In genomic region chr7:98420966-98421612, GRCh38 we compare ENCODE assay signal across 8 cellular contexts.
A peak's percentile ranks its signal among the peaks of the same experiment; 100 is the strongest.
DNase-seq lines count a peak whose midpoint lies in the region; ATAC-seq and TF ChIP-seq lines count a peak whose summit lies in the region.

No MANE protein-coding gene starts in this region.

- no peaks in the 10 kb centered on the region for H3K9me3 ChIP-seq in adipocyte (ENCODE audit: control insufficient read depth, low read length)
- no peaks in the 10 kb centered on the region for H3K9me3 ChIP-seq in iPS DF 6.9 (ENCODE audit: control insufficient read depth, insufficient read depth, low read length)

- H3K4me1 ChIP-seq in adipocyte (ENCODE audit: control insufficient read depth, insufficient read depth, low read length) (peaks cover 18% of the 10 kb centered on the region), iPS DF 6.9 (ENCODE audit: control insufficient read depth, insufficient read depth, low read length) (no peaks in the 10 kb centered on the region)

- H3K36me3 ChIP-seq in adipocyte (ENCODE audit: control insufficient read depth, insufficient read depth, low read length, severe bottlenecking) (no peaks in the 10 kb centered on the region), iPS DF 6.9 (ENCODE audit: control insufficient read depth, insufficient read depth, low read length) (no peaks in the 10 kb centered on the region)

- no CpG with 5 or more reads among the region's 27 CpGs for WGBS in iPS DF 6.9 (ENCODE audit: insufficient coverage, insufficient read length)

- no peak overlapping the region for H3K27ac ChIP-seq in iPS DF 6.9 (ENCODE audit: low read length)

- peak; percentile 99 for TF ChIP-seq CTCF in GM12875 (IDR thresholded peaks at IDR 0.05; ENCODE audit: borderline replicate concordance, insufficient read depth, low read depth, low read length)

- ATAC-seq in SK-N-SH treated with all-trans-retinoic acid at 6 μM for 48 hours (peak; percentile 70), GM21423 (IDR thresholded peaks at IDR 0.05; ENCODE audit: unreplicated experiment) (no peak), HG03108 (IDR thresholded peaks at IDR 0.05; ENCODE audit: unreplicated experiment) (no peak)

- H3K27me3 ChIP-seq in adipocyte (replicated peaks; ENCODE audit: control insufficient read depth, insufficient read depth, low read length) (no peaks in the 10 kb centered on the region), iPS DF 6.9 (ENCODE audit: control insufficient read depth, insufficient read depth, low read length) (no peaks in the 10 kb centered on the region)

- no peak overlapping the region for H3K9ac ChIP-seq in adipocyte (ENCODE audit: low read length)

- DNase-seq in NAMALWA (ENCODE audit: low spot score), result peak; percentile 79
- peak; percentile 57 for DNase-seq in adipocyte (ENCODE audit: low read depth)
- DNase-seq in iPS DF 6.9 (ENCODE audit: low read depth, low spot score), result peak; percentile 88
- DNase-seq in stimulated activated CD4-positive, alpha-beta T cell treated with anti-CD3 and anti-CD28 coated beads, Interleukin-2, amount 100 ng/mL, for 4 hours (ENCODE audit: low read depth), result peak; percentile 47

- H3K4me3 ChIP-seq in GM12875 (ENCODE audit: low read depth, low read length) (no peak overlapping the region), adipocyte (ENCODE audit: low read length) (no peak overlapping the region), iPS DF 6.9 (ENCODE audit: low read length) (no peak overlapping the region)

TF ChIP-seq in SK-N-SH treated with all-trans-retinoic acid at 6 μM for 48 hours, 23 proteins besides CTCF, POLR2A, EP300 and RAD21:
- TF ChIP-seq TCF4 (CRISPR knock-in tag; IDR thresholded peaks at IDR 0.05; ENCODE audit: borderline replicate concordance) (no peak), SNAI2 (CRISPR knock-in tag; IDR thresholded peaks at IDR 0.05) (no peak), TSHZ2 (CRISPR knock-in tag; IDR thresholded peaks at IDR 0.05) (no peak), ISL1 (CRISPR knock-in tag; IDR thresholded peaks at IDR 0.05) (no peak), ZFP3 (CRISPR knock-in tag; IDR thresholded peaks at IDR 0.05) (no peak), CSRNP3 (CRISPR knock-in tag; IDR thresholded peaks at IDR 0.05) (no peak), RARB (CRISPR knock-in tag; IDR thresholded peaks at IDR 0.05) (no peak), ZNF8 (CRISPR knock-in tag; IDR thresholded peaks at IDR 0.05) (no peak), ESRRG (CRISPR knock-in tag; IDR thresholded peaks at IDR 0.05) (no peak), ZNF70 (CRISPR knock-in tag; IDR thresholded peaks at IDR 0.05) (no peak), TOX (CRISPR knock-in tag; IDR thresholded peaks at IDR 0.05; ENCODE audit: borderline replicate concordance) (no peak), CREB5 (CRISPR knock-in tag; IDR thresholded peaks at IDR 0.05; ENCODE audit: low read depth) (no peak), ZC3H10 (CRISPR knock-in tag; IDR thresholded peaks at IDR 0.05) (no peak), BACH2 (CRISPR knock-in tag; IDR thresholded peaks at IDR 0.05; ENCODE audit: borderline replicate concordance) (no peak), PATZ1 (CRISPR knock-in tag; IDR thresholded peaks at IDR 0.05; ENCODE audit: borderline replicate concordance) (no peak), ARNTL (CRISPR knock-in tag; IDR thresholded peaks at IDR 0.05; ENCODE audit: borderline replicate concordance, low read depth) (no peak), POU6F1 (CRISPR knock-in tag; IDR thresholded peaks at IDR 0.05; ENCODE audit: borderline replicate concordance, low read depth) (no peak), ZNF565 (CRISPR knock-in tag; conservative IDR thresholded peaks at IDR 0.05; ENCODE audit: low read depth) (no peak)
TF ChIP-seq in SK-N-SH treated with all-trans-retinoic acid at 6 μM for 48 hours: peak in this region for 0.
